1 cellular context compared by ENCODE assay signal in genomic region chr6:165574770-165575549, GRCh38.
TF ChIP-seq lines count a peak whose summit lies in the region.

No MANE protein-coding gene starts in this region.

TF ChIP-seq in GM23338, 12 proteins besides CTCF, POLR2A, EP300 and RAD21 (continued from another document):
- no peak for TF ChIP-seq ZNF462 (CRISPR knock-in tag; IDR thresholded peaks at IDR 0.05)
- TF ChIP-seq ZNF331 (CRISPR knock-in tag; IDR thresholded peaks at IDR 0.05; ENCODE audit: low read depth) = no peak
- TF ChIP-seq, protein P1, sequence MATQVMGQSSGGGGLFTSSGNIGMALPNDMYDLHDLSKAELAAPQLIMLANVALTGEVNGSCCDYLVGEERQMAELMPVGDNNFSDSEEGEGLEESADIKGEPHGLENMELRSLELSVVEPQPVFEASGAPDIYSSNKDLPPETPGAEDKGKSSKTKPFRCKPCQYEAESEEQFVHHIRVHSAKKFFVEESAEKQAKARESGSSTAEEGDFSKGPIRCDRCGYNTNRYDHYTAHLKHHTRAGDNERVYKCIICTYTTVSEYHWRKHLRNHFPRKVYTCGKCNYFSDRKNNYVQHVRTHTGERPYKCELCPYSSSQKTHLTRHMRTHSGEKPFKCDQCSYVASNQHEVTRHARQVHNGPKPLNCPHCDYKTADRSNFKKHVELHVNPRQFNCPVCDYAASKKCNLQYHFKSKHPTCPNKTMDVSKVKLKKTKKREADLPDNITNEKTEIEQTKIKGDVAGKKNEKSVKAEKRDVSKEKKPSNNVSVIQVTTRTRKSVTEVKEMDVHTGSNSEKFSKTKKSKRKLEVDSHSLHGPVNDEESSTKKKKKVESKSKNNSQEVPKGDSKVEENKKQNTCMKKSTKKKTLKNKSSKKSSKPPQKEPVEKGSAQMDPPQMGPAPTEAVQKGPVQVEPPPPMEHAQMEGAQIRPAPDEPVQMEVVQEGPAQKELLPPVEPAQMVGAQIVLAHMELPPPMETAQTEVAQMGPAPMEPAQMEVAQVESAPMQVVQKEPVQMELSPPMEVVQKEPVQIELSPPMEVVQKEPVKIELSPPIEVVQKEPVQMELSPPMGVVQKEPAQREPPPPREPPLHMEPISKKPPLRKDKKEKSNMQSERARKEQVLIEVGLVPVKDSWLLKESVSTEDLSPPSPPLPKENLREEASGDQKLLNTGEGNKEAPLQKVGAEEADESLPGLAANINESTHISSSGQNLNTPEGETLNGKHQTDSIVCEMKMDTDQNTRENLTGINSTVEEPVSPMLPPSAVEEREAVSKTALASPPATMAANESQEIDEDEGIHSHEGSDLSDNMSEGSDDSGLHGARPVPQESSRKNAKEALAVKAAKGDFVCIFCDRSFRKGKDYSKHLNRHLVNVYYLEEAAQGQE (IDR thresholded peaks at IDR 0.05; ENCODE audit: unreplicated experiment) = no peak
- TF ChIP-seq EZH2phosphoT487 (IDR thresholded peaks at IDR 0.05; ENCODE audit: unreplicated experiment) = no peak
- TF ChIP-seq ZNF114 (CRISPR knock-in tag; IDR thresholded peaks at IDR 0.05) = no peak
- TF ChIP-seq, protein P2, sequence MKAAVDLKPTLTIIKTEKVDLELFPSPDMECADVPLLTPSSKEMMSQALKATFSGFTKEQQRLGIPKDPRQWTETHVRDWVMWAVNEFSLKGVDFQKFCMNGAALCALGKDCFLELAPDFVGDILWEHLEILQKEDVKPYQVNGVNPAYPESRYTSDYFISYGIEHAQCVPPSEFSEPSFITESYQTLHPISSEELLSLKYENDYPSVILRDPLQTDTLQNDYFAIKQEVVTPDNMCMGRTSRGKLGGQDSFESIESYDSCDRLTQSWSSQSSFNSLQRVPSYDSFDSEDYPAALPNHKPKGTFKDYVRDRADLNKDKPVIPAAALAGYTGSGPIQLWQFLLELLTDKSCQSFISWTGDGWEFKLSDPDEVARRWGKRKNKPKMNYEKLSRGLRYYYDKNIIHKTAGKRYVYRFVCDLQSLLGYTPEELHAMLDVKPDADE (IDR thresholded peaks at IDR 0.05) = no peak
